8 cellular contexts compared by ENCODE assay signal in the genomic region with DNA sequence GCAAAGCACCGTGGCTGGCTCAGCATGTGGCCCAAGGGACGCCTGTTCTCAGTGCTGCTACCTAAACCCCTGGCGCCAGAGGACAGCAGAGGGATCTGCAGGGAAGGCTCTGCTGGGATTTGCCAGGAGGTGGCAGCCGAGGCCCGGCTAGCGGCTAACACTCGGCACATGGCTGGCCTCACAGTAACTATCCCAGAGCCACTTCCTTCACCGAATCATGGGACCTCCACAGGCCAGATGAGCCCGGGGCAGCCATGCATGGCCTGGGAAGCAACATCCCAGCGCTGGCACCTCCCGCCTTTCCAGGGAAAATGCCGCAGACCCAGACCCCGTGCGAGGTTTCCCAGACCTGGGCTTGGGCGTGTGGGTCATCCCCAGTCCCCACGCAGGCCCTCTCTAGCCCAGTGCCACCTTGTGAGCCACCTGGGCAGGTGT. TPM values are rescaled to one million over a fixed set of nuclear protein-coding genes. Genes with fewer than 3 reads are reported as not detected.
A peak's percentile ranks its signal among the peaks of the same experiment; 100 is the strongest.
DNase-seq lines count a peak whose midpoint lies in the region; ATAC-seq and TF ChIP-seq lines count a peak whose summit lies in the region.

No MANE protein-coding gene starts in this region.

- CTCF ChIA-PET in activated CD4-positive, alpha-beta T cell treated with anti-CD3 and anti-CD28 coated beads for 36 hours (lab: Charles Lee): interaction anchor here (0.8 to 1.2 kb wide), 5 partner anchors 53 to 409 kb away, joined by 3 to 8 read pairs (median 3); no protein-coding TSS in a partner anchor

- no peaks in the 10 kb centered on the region for H3K4me1 Mint-ChIP-seq in GM23338
- H3K4me1 Mint-ChIP-seq in activated CD4-positive, alpha-beta T cell treated with anti-CD3 and anti-CD28 coated beads for 36 hours: peaks cover 2% of the 10 kb centered on the region

- no peaks in the 10 kb centered on the region for H3K36me3 ChIP-seq in GM23338 (ENCODE audit: insufficient read depth)
- H3K36me3 ChIP-seq in colonic mucosa: no peaks in the 10 kb centered on the region
- H3K36me3 ChIP-seq in left lung: peaks cover 0 to 17% of the 10 kb centered on the region in 2 donors

- peak overlapping the region in 1 of 2 donors; percentile 24 for H3K9ac ChIP-seq in colonic mucosa (ENCODE audit: low read depth in 2 of 2, low read length in 2 of 2)

- no peak overlapping the region for H3K27ac ChIP-seq in GM23338 (ENCODE audit: low read depth)
- no peak overlapping the region for H3K27ac ChIP-seq in colonic mucosa
- no peak overlapping the region for H3K27ac ChIP-seq in left lung

- H3K4me3 Mint-ChIP-seq in GM23338: no peak overlapping the region
- no peak overlapping the region for H3K4me3 Mint-ChIP-seq in activated CD4-positive, alpha-beta T cell treated with anti-CD3 and anti-CD28 coated beads for 36 hours

- intact Hi-C loops in activated CD4-positive, alpha-beta T cell treated with anti-CD3 and anti-CD28 coated beads for 36 hours (cut with DNase I, micrococcal nuclease): loop anchor here (1.0 to 10.0 kb wide), 5 partner anchors 129 to 412 kb away; no protein-coding TSS in a partner anchor
- intact Hi-C loops in colonic mucosa (cut with DNase I): loop anchor here (2.0 to 10.0 kb wide), 2 partner anchors 232 to 422 kb away; no protein-coding TSS in a partner anchor
- intact Hi-C loops in left lung (cut with DNase I): loop anchor here (5.0 to 10.0 kb wide), 2 partner anchors 122 to 129 kb away; no protein-coding TSS in a partner anchor

- POLR2A ChIA-PET in activated CD4-positive, alpha-beta T cell treated with anti-CD3 and anti-CD28 coated beads for 36 hours (lab: Charles Lee): no interaction called here

- H3K4me3 ChIP-seq in GM23338 (no peak overlapping the region), colonic mucosa (no peak overlapping the region), left lung (no peak overlapping the region)

- TF ChIP-seq CTCF in GM23338 (conservative IDR thresholded peaks at IDR 0.05; ENCODE audit: low read depth in 2 of 2): peak; percentile 52 to 86
- peak; percentile 86 for TF ChIP-seq CTCF in colonic mucosa (IDR thresholded peaks at IDR 0.05)
- peak; percentile 88 to 91 for TF ChIP-seq CTCF in left lung (IDR thresholded peaks at IDR 0.05)

- H3K9me3 Mint-ChIP-seq in GM23338: peaks cover 13% of the 10 kb centered on the region
- no peaks in the 10 kb centered on the region for H3K9me3 Mint-ChIP-seq in activated CD4-positive, alpha-beta T cell treated with anti-CD3 and anti-CD28 coated beads for 36 hours (ENCODE audit: low read depth)

- H4K20me1 ChIP-seq in GM23338 (replicated peaks; ENCODE audit: insufficient read depth): no peaks in the 10 kb centered on the region

- H3K4me2 ChIP-seq in GM23338: no peak overlapping the region

- peak; percentile 80 for DNase-seq in EL
- peak; percentile 80 for DNase-seq in GM23338 (ENCODE audit: low spot score)
- peak; percentile 83 for DNase-seq in MV-4-11 (lab: John Stamatoyannopoulos, UW)
- peak; percentile 89 for DNase-seq in activated CD4-positive, alpha-beta T cell treated with anti-CD3 and anti-CD28 coated beads for 36 hours
- DNase-seq in colonic mucosa: peak; percentile 80
- DNase-seq in left lung: peak; percentile 83 to 92
- DNase-seq in stimulated activated CD4-positive, alpha-beta T cell treated with anti-CD3 and anti-CD28 coated beads, Interleukin-4, amount 100 ng/mL, for 48 hours (ENCODE audit: low read depth in 2 of 2): peak; percentile 58 to 60

- no peak overlapping the region for H3K27ac Mint-ChIP-seq in GM23338
- H3K27ac Mint-ChIP-seq in activated CD4-positive, alpha-beta T cell treated with anti-CD3 and anti-CD28 coated beads for 36 hours: no peak overlapping the region

- H2AFZ ChIP-seq in GM23338: no peak overlapping the region

- H3K27me3 ChIP-seq in GM23338 (ENCODE audit: insufficient read depth): no peaks in the 10 kb centered on the region
- H3K27me3 ChIP-seq in colonic mucosa: no peaks in the 10 kb centered on the region
- no peaks in the 10 kb centered on the region for H3K27me3 ChIP-seq in left lung

- peak; percentile 98 for ATAC-seq in GM23338
- ATAC-seq in activated CD4-positive, alpha-beta T cell treated with anti-CD3 and anti-CD28 coated beads for 36 hours: peak; percentile 99
- ATAC-seq in left lung: peak; percentile 98
- ATAC-seq in HG03520 (IDR thresholded peaks at IDR 0.05; ENCODE audit: unreplicated experiment): no peak

- H3F3A ChIP-seq in GM23338 (replicated peaks; ENCODE audit: low read depth): no peaks in the 10 kb centered on the region

- no peaks in the 10 kb centered on the region for H3K79me2 ChIP-seq in GM23338 (replicated peaks; ENCODE audit: insufficient read depth)

- peaks cover 4% of the 10 kb centered on the region for H3K27me3 Mint-ChIP-seq in GM23338 (ENCODE audit: insufficient read depth, low read depth, poor library complexity)
- no peaks in the 10 kb centered on the region for H3K27me3 Mint-ChIP-seq in activated CD4-positive, alpha-beta T cell treated with anti-CD3 and anti-CD28 coated beads for 36 hours

- H3K9me2 ChIP-seq in GM23338 (ENCODE audit: insufficient read depth): no peaks in the 10 kb centered on the region

- H3K36me3 Mint-ChIP-seq in GM23338 (ENCODE audit: low read depth): peaks cover 18% of the 10 kb centered on the region; the same call in 2 of the 3 replicates
- peaks cover 2% of the 10 kb centered on the region for H3K36me3 Mint-ChIP-seq in activated CD4-positive, alpha-beta T cell treated with anti-CD3 and anti-CD28 coated beads for 36 hours (ENCODE audit: low read depth)

- no peaks in the 10 kb centered on the region for H3K9me3 ChIP-seq in colonic mucosa
- no peaks in the 10 kb centered on the region for H3K9me3 ChIP-seq in left lung

- H3K4me1 ChIP-seq in GM23338 (ENCODE audit: insufficient read depth) (no peaks in the 10 kb centered on the region), colonic mucosa (no peaks in the 10 kb centered on the region), left lung (peaks cover 0 to 16% of the 10 kb centered on the region in 2 donors)

TF ChIP-seq in GM23338, 12 proteins besides CTCF, POLR2A, EP300 and RAD21 (continues in another document):
- TF ChIP-seq POLR2AphosphoS5 (IDR thresholded peaks at IDR 0.05; ENCODE audit: low read depth) (no peak), REST (IDR thresholded peaks at IDR 0.05; ENCODE audit: unreplicated experiment) (no peak), NANOG (IDR thresholded peaks at IDR 0.05; ENCODE audit: borderline replicate concordance) (no peak), EZH2phosphoT487 (IDR thresholded peaks at IDR 0.05; ENCODE audit: unreplicated experiment) (no peak), ZNF331 (CRISPR knock-in tag; IDR thresholded peaks at IDR 0.05; ENCODE audit: low read depth) (no peak), CREB1 (CRISPR knock-in tag; IDR thresholded peaks at IDR 0.05; ENCODE audit: low read depth) (no peak), STAT1 (IDR thresholded peaks at IDR 0.05; ENCODE audit: unreplicated experiment) (no peak), ZNF114 (CRISPR knock-in tag; IDR thresholded peaks at IDR 0.05) (no peak)

RNA-seq across cellular contexts. Expression of gene DPYSL4, which starts 36.4 kb away (rescaled TPM):
- 23.9 and 24.6 TPM in 2 replicates for total RNA-seq in GM23338 (2014; rRNA removed; shearing (Covaris generic))
- 9.7 and 10.6 TPM in 2 replicates for polyA plus RNA-seq in GM23338 (2016; fragmentation: Nextera tagmentation; extraction: Ambion mirVana)
- 10 to 100 TPM; 15.0 to 15.2 TPM for total RNA-seq in activated CD4-positive, alpha-beta T cell treated with anti-CD3 and anti-CD28 coated beads for 36 hours
- total RNA-seq in colonic mucosa (under 1 TPM; 0.27 to 0.44 TPM), left lung (1 to 10 TPM; 1.3 to 3.1 TPM)
